1 cellular context compared by ENCODE assay signal in genomic region chr11:62882811-62883496, GRCh38.
TF ChIP-seq lines count a peak whose summit lies in the region.

No MANE protein-coding gene starts in this region.

TF ChIP-seq in IMR-90, 13 proteins besides CTCF, POLR2A, EP300 and RAD21 (continued from another document):
- no peak for TF ChIP-seq USF2 (IDR thresholded peaks at IDR 0.05; ENCODE audit: low read depth, low read length)
